In genomic region chr14:23127861-23128260, GRCh38 we compare ENCODE assay signal across 27 cellular contexts. TPM values are rescaled to one million over a fixed set of nuclear protein-coding genes. Genes with fewer than 3 reads are reported as not detected.
"Had no signal": no experiment of that assay in that cellular context is flagged by ENCODE, and none has a peak within 500 bp of the region (broad histone marks: within the 10 kb centered on the region; RNA-seq: fewer than 3 reads in every experiment).

No MANE protein-coding gene starts in this region.

- ATAC-seq: activated T-cell treated with anti-CD3 and anti-CD28 coated beads, Interleukin-2, amount 50 U/mL, for 4 hours; heart left ventricle; T-cell had no signal

- H3K36me3 ChIP-seq: breast epithelium had no signal

- H3K9me3 Mint-ChIP-seq: activated T-cell treated with anti-CD3 and anti-CD28 coated beads, Interleukin-2, amount 50 U/mL, for 4 hours; memory B cell; naive B cell; T-cell; type B pancreatic cell had no signal

- H3K4me3 ChIP-seq: adrenal gland, breast epithelium, coronary artery, heart left ventricle, right atrium auricular region, stomach had no signal

- H3K36me3 Mint-ChIP-seq: memory B cell, naive B cell had no signal

- H3K9ac ChIP-seq: SK-N-SH had no signal

- H3K4me2 ChIP-seq: SK-N-SH had no signal

- H3K27ac Mint-ChIP-seq: memory B cell, type B pancreatic cell had no signal

- DNase-seq: activated CD4-positive, alpha-beta T cell treated with anti-CD3 and anti-CD28 coated beads, Interleukin-2, amount 50 U/mL, for 4 hours; activated CD4-positive, CD25-positive, alpha-beta regulatory T cell treated with anti-CD3 and anti-CD28 coated beads, Interleukin-2, amount 50 U/mL, for 72 hours; activated effector memory CD4-positive, alpha-beta T cell treated with anti-CD3 and anti-CD28 coated beads, Interleukin-2, amount 50 U/mL, for 16 hours; activated naive CD4-positive, alpha-beta T cell treated with anti-CD3 and anti-CD28 coated beads, Interleukin-2, amount 50 U/mL, for 16 hours; activated T-cell treated with anti-CD3 and anti-CD28 coated beads, Interleukin-2, amount 50 U/mL, for 4 hours; adrenal gland; erythroblast; foreskin melanocyte; heart left ventricle; naive B cell; SHP77 treated with DMSO at 0.1 percent for 48 hours; SK-N-SH; stomach; T-cell had no signal

- H3K27me3 Mint-ChIP-seq: memory B cell, type B pancreatic cell had no signal

- H3K9me3 ChIP-seq: adrenal gland, breast epithelium, heart left ventricle, right atrium auricular region, SK-N-SH, stomach had no signal

- FAIRE-seq: astrocyte, endometrium had no signal

- H3K27ac ChIP-seq: adrenal gland, coronary artery, heart left ventricle, right atrium auricular region, stomach had no signal

- H3K27me3 ChIP-seq: adrenal gland, breast epithelium, heart left ventricle, right atrium auricular region, stomach had no signal

- H3K4me3 Mint-ChIP-seq: activated T-cell treated with anti-CD3 and anti-CD28 coated beads, Interleukin-2, amount 50 U/mL, for 4 hours; memory B cell; T-cell; type B pancreatic cell had no signal

RNA-seq across cellular contexts. Expression of gene CEBPE, which starts 8.8 kb away (rescaled TPM):
- total RNA-seq: activated T-cell treated with anti-CD3 and anti-CD28 coated beads, Interleukin-2, amount 50 U/mL, for 4 hours; astrocyte; kidney epithelial cell; right atrium auricular region; stomach; temporal lobe had no signal
- polyA plus RNA-seq: heart left ventricle, SK-N-SH had no signal

RNA-seq across cellular contexts. Expression of gene CIROP, which starts 23.1 kb away (rescaled TPM):
- total RNA-seq: activated T-cell treated with anti-CD3 and anti-CD28 coated beads, Interleukin-2, amount 50 U/mL, for 4 hours; adrenal gland; astrocyte; breast epithelium; heart left ventricle; kidney epithelial cell; liver; mononuclear cell; posterior vena cava; right atrium auricular region; skeletal muscle tissue; stomach; T-cell; temporal lobe had no signal
- polyA plus RNA-seq: adrenal gland, heart left ventricle, liver, SK-N-SH, stomach had no signal
